8 cellular contexts compared by ENCODE assay signal in genomic region chr19:1082165-1082927, GRCh38. TPM values are rescaled to one million over a fixed set of nuclear protein-coding genes. Genes with fewer than 3 reads are reported as not detected.
DNase-seq lines count a peak whose midpoint lies in the region; ATAC-seq, FAIRE-seq and TF ChIP-seq lines count a peak whose summit lies in the region.

No MANE protein-coding gene starts in this region.

- POLR2A ChIA-PET in activated CD4-positive, alpha-beta T cell treated with anti-CD3 and anti-CD28 coated beads, Interleukin-2, amount 10 ng/mL, durations not matched to agents 7 days and 5 days (lab: Charles Lee), result no interaction called here

- 15 to 19% methylated on average over 42 to 51 of the region's 51 CpGs for WGBS in aorta, 2 donors

- intact Hi-C loops in aorta (cut with DNase I), result no loop called here

- no peaks in the 10 kb centered on the region for H3K36me3 ChIP-seq in aorta (ENCODE audit: control insufficient read depth in 1 of 2, insufficient read depth in 2 of 2, low read length in 1 of 2)

- H3K4me1 ChIP-seq in aorta (ENCODE audit: control insufficient read depth in 1 of 2, insufficient read depth in 2 of 2, low read length in 2 of 2), result no peaks in the 10 kb centered on the region

- no peak overlapping the region for H3K27ac ChIP-seq in aorta (ENCODE audit: low read depth in 1 of 2, low read length in 2 of 2)

- DNase-seq in GM18507 (ENCODE audit: extremely low spot score, insufficient read length, low read depth), result no peak
- peak; percentile 66 for DNase-seq in NCI-H226
- DNase-seq in activated CD4-positive, alpha-beta T cell treated with anti-CD3 and anti-CD28 coated beads, Interleukin-2, amount 10 ng/mL, durations not matched to agents 7 days and 5 days, result peak; percentile 92
- DNase-seq in effector memory CD8-positive, alpha-beta T cell, result peak; percentile 71 to 79 (median 73)
- peak; percentile 68 for DNase-seq in neural crest cell (ENCODE audit: low read depth, low spot score)
- peak in 1 of 2 donors; percentile 84 for DNase-seq in aorta

- CTCF ChIA-PET in activated CD4-positive, alpha-beta T cell treated with anti-CD3 and anti-CD28 coated beads, Interleukin-2, amount 10 ng/mL, durations not matched to agents 7 days and 5 days (lab: Charles Lee), result interaction anchor here (0.8 to 9.3 kb wide), 5 partner anchors 10 to 162 kb away, joined by 3 to 72 read pairs (median 6); partner anchors contain the start of genes ARHGAP45 and CNN2

- H3K36me3 Mint-ChIP-seq in activated CD4-positive, alpha-beta T cell treated with anti-CD3 and anti-CD28 coated beads, Interleukin-2, amount 10 ng/mL, durations not matched to agents 7 days and 5 days (ENCODE audit: low read depth), result peaks cover 74% of the 10 kb centered on the region
- peaks cover 98% of the 10 kb centered on the region for H3K36me3 Mint-ChIP-seq in effector memory CD8-positive, alpha-beta T cell (ENCODE audit: insufficient read depth)
- H3K36me3 Mint-ChIP-seq in neural crest cell (ENCODE audit: low read depth), result no peaks in the 10 kb centered on the region

- FAIRE-seq in GM18507 (lab: Jason Lieb, UNC), result peak; percentile 52

- peak overlapping the region; percentile 19 for H3K4me3 Mint-ChIP-seq in activated CD4-positive, alpha-beta T cell treated with anti-CD3 and anti-CD28 coated beads, Interleukin-2, amount 10 ng/mL, durations not matched to agents 7 days and 5 days
- H3K4me3 Mint-ChIP-seq in effector memory CD8-positive, alpha-beta T cell, result peak overlapping the region; percentile 51 to 78
- peak overlapping the region; percentile 81 for H3K4me3 Mint-ChIP-seq in neural crest cell

- ATAC-seq in effector memory CD8-positive, alpha-beta T cell (replicated peaks), result peak; percentile 78
- peak; percentile 67 for ATAC-seq in aorta (ENCODE audit: low FRiP score)
- ATAC-seq in GM21723 (IDR thresholded peaks at IDR 0.05; ENCODE audit: unreplicated experiment), result no peak
- no peak for ATAC-seq in HG03196 (IDR thresholded peaks at IDR 0.05; ENCODE audit: unreplicated experiment)

- peaks cover 58% of the 10 kb centered on the region for H3K4me1 Mint-ChIP-seq in activated CD4-positive, alpha-beta T cell treated with anti-CD3 and anti-CD28 coated beads, Interleukin-2, amount 10 ng/mL, durations not matched to agents 7 days and 5 days
- H3K4me1 Mint-ChIP-seq in effector memory CD8-positive, alpha-beta T cell (ENCODE audit: low read depth in 2 of 2), result peaks cover 15 to 32% of the 10 kb centered on the region in 2 donors
- H3K4me1 Mint-ChIP-seq in neural crest cell, result peaks cover 3% of the 10 kb centered on the region

- H3K4me3 ChIP-seq in aorta (ENCODE audit: low read length in 2 of 2), result no peak overlapping the region

- H3K9me3 Mint-ChIP-seq in activated CD4-positive, alpha-beta T cell treated with anti-CD3 and anti-CD28 coated beads, Interleukin-2, amount 10 ng/mL, durations not matched to agents 7 days and 5 days, result no peaks in the 10 kb centered on the region
- no peaks in the 10 kb centered on the region for H3K9me3 Mint-ChIP-seq in effector memory CD8-positive, alpha-beta T cell
- no peaks in the 10 kb centered on the region for H3K9me3 Mint-ChIP-seq in neural crest cell

- no peaks in the 10 kb centered on the region for H3K27me3 ChIP-seq in aorta (ENCODE audit: control insufficient read depth in 1 of 2, insufficient read depth in 2 of 2, low read length in 1 of 2)

- no peaks in the 10 kb centered on the region for H3K27me3 Mint-ChIP-seq in activated CD4-positive, alpha-beta T cell treated with anti-CD3 and anti-CD28 coated beads, Interleukin-2, amount 10 ng/mL, durations not matched to agents 7 days and 5 days
- no peaks in the 10 kb centered on the region for H3K27me3 Mint-ChIP-seq in effector memory CD8-positive, alpha-beta T cell
- H3K27me3 Mint-ChIP-seq in neural crest cell (ENCODE audit: low read depth), result peaks cover 9% of the 10 kb centered on the region

- no peaks in the 10 kb centered on the region for H3K9me3 ChIP-seq in aorta (ENCODE audit: control insufficient read depth, low read length)

- TF ChIP-seq CTCF in neural crest cell (conservative IDR thresholded peaks at IDR 0.05), result no peak

- H3K27ac Mint-ChIP-seq in activated CD4-positive, alpha-beta T cell treated with anti-CD3 and anti-CD28 coated beads, Interleukin-2, amount 10 ng/mL, durations not matched to agents 7 days and 5 days, result peak overlapping the region; percentile 87
- peak overlapping the region; percentile 83 to 97 for H3K27ac Mint-ChIP-seq in effector memory CD8-positive, alpha-beta T cell
- no peak overlapping the region for H3K27ac Mint-ChIP-seq in neural crest cell (ENCODE audit: unreplicated experiment)

RNA-seq across cellular contexts. Expression of gene POLR2E, which starts 12.8 kb away (rescaled TPM):
- 100 to 1,000 TPM; 120 to 133 TPM for total RNA-seq in activated CD4-positive, alpha-beta T cell treated with anti-CD3 and anti-CD28 coated beads, Interleukin-2, amount 10 ng/mL, durations not matched to agents 7 days and 5 days
- total RNA-seq in neural crest cell, result 256 and 257 TPM in 2 replicates
- total RNA-seq in aorta, result 10 to 100 TPM; 83.5 to 95.6 TPM
- polyA plus RNA-seq in aorta, result 100 to 1,000 TPM in 1 of 2 donors, 10 to 100 TPM in 1; 91.5 to 116 TPM

RNA-seq across cellular contexts. Expression of gene ARHGAP45, which starts 15.4 kb away (rescaled TPM):
- total RNA-seq in activated CD4-positive, alpha-beta T cell treated with anti-CD3 and anti-CD28 coated beads, Interleukin-2, amount 10 ng/mL, durations not matched to agents 7 days and 5 days, result 100 to 1,000 TPM; 487 to 570 TPM
- total RNA-seq in neural crest cell (1.6 and 1.7 TPM in 2 replicates), aorta (10 to 100 TPM; 15.3 to 38.6 TPM)
- 10 to 100 TPM in 1 of 2 donors, 1 to 10 TPM in 1; 7.4 to 21.8 TPM for polyA plus RNA-seq in aorta

RNA-seq across cellular contexts. Expression of gene GPX4, which starts 21.4 kb away (rescaled TPM):
- 100 to 1,000 TPM; 106 to 114 TPM for total RNA-seq in activated CD4-positive, alpha-beta T cell treated with anti-CD3 and anti-CD28 coated beads, Interleukin-2, amount 10 ng/mL, durations not matched to agents 7 days and 5 days
- 300 and 313 TPM in 2 replicates for total RNA-seq in neural crest cell
- total RNA-seq in aorta, result 100 to 1,000 TPM; 165 to 236 TPM
- 100 to 1,000 TPM; 696 to 786 TPM for polyA plus RNA-seq in aorta

RNA-seq across cellular contexts. Expression of gene ABCA7, which starts 42.4 kb away (rescaled TPM):
- total RNA-seq in activated CD4-positive, alpha-beta T cell treated with anti-CD3 and anti-CD28 coated beads, Interleukin-2, amount 10 ng/mL, durations not matched to agents 7 days and 5 days, result 10 to 100 TPM; 75.9 to 87.5 TPM
- 12.8 and 16.3 TPM in 2 replicates for total RNA-seq in neural crest cell
- 10 to 100 TPM in 1 of 2 donors, 1 to 10 TPM in 1; 9.5 to 20.6 TPM for total RNA-seq in aorta
- polyA plus RNA-seq in aorta, result 1 to 10 TPM; 1.9 to 7.6 TPM

RNA-seq across cellular contexts. Expression of gene CNN2, which starts 55.9 kb away (rescaled TPM):
- total RNA-seq in activated CD4-positive, alpha-beta T cell treated with anti-CD3 and anti-CD28 coated beads, Interleukin-2, amount 10 ng/mL, durations not matched to agents 7 days and 5 days, result 100 to 1,000 TPM; 558 to 580 TPM
- 140 and 141 TPM in 2 replicates for total RNA-seq in neural crest cell
- total RNA-seq in aorta, result 100 to 1,000 TPM; 142 to 185 TPM
- 100 to 1,000 TPM in 1 of 2 donors, 10 to 100 TPM in 1; 53.2 to 141 TPM for polyA plus RNA-seq in aorta

Comparison
In these comparisons a context has a peak if more than half of its experiments do, and no peak if none do; other contexts are left out.
1. H3K4me3 Mint-ChIP-seq: peak in every context shown above with its lines; median percentile 81 in neural crest cell; 64 in effector memory CD8-positive, alpha-beta T cell; 19 in activated CD4-positive, alpha-beta T cell treated with anti-CD3 and anti-CD28 coated beads, Interleukin-2, amount 10 ng/mL, durations not matched to agents 7 days and 5 days.
2. ATAC-seq: peak in effector memory CD8-positive, alpha-beta T cell (single experiment) and aorta (single experiment); none in GM21723 (single experiment) and HG03196 (single experiment).
3. RNA of gene ARHGAP45, which starts 15.4 kb away (total RNA-seq): 487 to 570 TPM in activated CD4-positive, alpha-beta T cell treated with anti-CD3 and anti-CD28 coated beads, Interleukin-2, amount 10 ng/mL, durations not matched to agents 7 days and 5 days; 15.3 to 38.6 TPM in aorta and 1.6 to 1.7 TPM in neural crest cell; every median in the first group is over 10 times any median in the second.